ENCODE assay signal across 1 cellular context in genomic region chr2:240965905-240966456, GRCh38.
TF ChIP-seq lines count a peak whose summit lies in the region.

No MANE protein-coding gene starts in this region.

TF ChIP-seq in HepG2, 621 proteins besides CTCF, POLR2A, EP300 and RAD21 (continued from another document):
- TF ChIP-seq SNAPC4 (CRISPR knock-in tag; IDR thresholded peaks at IDR 0.05) (no peak), ZNF414 (CRISPR knock-in tag; IDR thresholded peaks at IDR 0.05) (no peak), ZNF281 (CRISPR knock-in tag; IDR thresholded peaks at IDR 0.05; ENCODE audit: borderline replicate concordance) (no peak), ZNF660 (CRISPR knock-in tag; IDR thresholded peaks at IDR 0.05; ENCODE audit: borderline replicate concordance, low read depth) (no peak), MTERF4 (CRISPR knock-in tag; IDR thresholded peaks at IDR 0.05) (no peak), ISL2 (CRISPR knock-in tag; IDR thresholded peaks at IDR 0.05) (no peak), ZNF567 (CRISPR knock-in tag; IDR thresholded peaks at IDR 0.05; ENCODE audit: borderline replicate concordance) (no peak), ZNF496 (CRISPR knock-in tag; IDR thresholded peaks at IDR 0.05; ENCODE audit: insufficient replicate concordance) (no peak), ZBTB26 (CRISPR knock-in tag; IDR thresholded peaks at IDR 0.05; ENCODE audit: borderline replicate concordance) (no peak), ZNF33B (CRISPR knock-in tag; IDR thresholded peaks at IDR 0.05) (no peak), ATRX (CRISPR knock-in tag; IDR thresholded peaks at IDR 0.05; ENCODE audit: borderline replicate concordance) (no peak), RAD51 (IDR thresholded peaks at IDR 0.05; ENCODE audit: borderline replicate concordance) (no peak), ZNF513 (CRISPR knock-in tag; conservative IDR thresholded peaks at IDR 0.05) (no peak), ZNF124 (CRISPR knock-in tag; IDR thresholded peaks at IDR 0.05) (no peak), HOXA3 (CRISPR knock-in tag; IDR thresholded peaks at IDR 0.05) (0 out of 2 replicates have a peak, but pooled peaks have one; percentile 6), ZNF34 (CRISPR knock-in tag; IDR thresholded peaks at IDR 0.05; ENCODE audit: borderline replicate concordance) (peak; percentile 67; the same call in 1 of the 2 replicates), ZNF672 (CRISPR knock-in tag; IDR thresholded peaks at IDR 0.05) (no peak), ZIK1 (CRISPR knock-in tag; IDR thresholded peaks at IDR 0.05; ENCODE audit: borderline replicate concordance, low read depth) (0 out of 2 replicates have a peak, but pooled peaks have one; percentile 10), TFDP2 (CRISPR knock-in tag; IDR thresholded peaks at IDR 0.05) (no peak), CENPT (CRISPR knock-in tag; IDR thresholded peaks at IDR 0.05; ENCODE audit: low read depth) (no peak), ZNF879 (CRISPR knock-in tag; IDR thresholded peaks at IDR 0.05) (no peak), EEA1 (CRISPR knock-in tag; IDR thresholded peaks at IDR 0.05; ENCODE audit: borderline replicate concordance) (no peak), HOXD1 (CRISPR knock-in tag; IDR thresholded peaks at IDR 0.05) (no peak), MTA1 (CRISPR knock-in tag; IDR thresholded peaks at IDR 0.05; ENCODE audit: borderline replicate concordance) (0 out of 2 replicates have a peak, but pooled peaks have one; percentile 72), ZBTB7A (CRISPR knock-in tag; IDR thresholded peaks at IDR 0.05) (0 out of 2 replicates have a peak, but pooled peaks have one; percentile 25), ZNF543 (CRISPR knock-in tag; IDR thresholded peaks at IDR 0.05) (peak; percentile 70; the same call in 1 of the 2 replicates), ZNF740 (CRISPR knock-in tag; IDR thresholded peaks at IDR 0.05) (no peak), PCBP2 (optimal IDR thresholded peaks at IDR 0.05; ENCODE audit: low read depth, low read length, poor library complexity, severe bottlenecking) (no peak), ATM (IDR thresholded peaks at IDR 0.05; ENCODE audit: borderline replicate concordance) (no peak), ATF3 (CRISPR knock-in tag; IDR thresholded peaks at IDR 0.05) (no peak), RFX3 (CRISPR knock-in tag; IDR thresholded peaks at IDR 0.05) (no peak), THYN1 (CRISPR knock-in tag; IDR thresholded peaks at IDR 0.05; ENCODE audit: borderline replicate concordance, low read depth) (no peak), HDAC1 (CRISPR knock-in tag; IDR thresholded peaks at IDR 0.05) (peak; percentile 62; the same call in 1 of the 2 replicates), ZNF451 (CRISPR knock-in tag; IDR thresholded peaks at IDR 0.05) (peak; percentile 39; the same call in 1 of the 2 replicates)
